Comparison of ENCODE assay signal across 2 cellular contexts in genomic region chr5:78779262-78779661, GRCh38.
TF ChIP-seq lines count a peak whose summit lies in the region.

No MANE protein-coding gene starts in this region.

TF ChIP-seq in IMR-90, 13 proteins besides CTCF, POLR2A, EP300 and RAD21:
- TF ChIP-seq CEBPB (IDR thresholded peaks at IDR 0.05; ENCODE audit: low read depth, low read length), result no peak
- TF ChIP-seq FOS (IDR thresholded peaks at IDR 0.05; ENCODE audit: low read depth, low read length), result no peak
- no peak for TF ChIP-seq BHLHE40 (IDR thresholded peaks at IDR 0.05; ENCODE audit: low read depth, low read length)
- no peak for TF ChIP-seq USF2 (IDR thresholded peaks at IDR 0.05; ENCODE audit: low read depth, low read length)
- TF ChIP-seq MAZ (IDR thresholded peaks at IDR 0.05; ENCODE audit: borderline replicate concordance, low read depth, low read length), result no peak
- TF ChIP-seq MAFK (IDR thresholded peaks at IDR 0.05; ENCODE audit: low read depth, low read length), result no peak
- no peak for TF ChIP-seq RFX5 (IDR thresholded peaks at IDR 0.05; ENCODE audit: low read depth, low read length)
- TF ChIP-seq RCOR1 (IDR thresholded peaks at IDR 0.05; ENCODE audit: insufficient replicate concordance, low read length), result no peak
- no peak for TF ChIP-seq MXI1 (IDR thresholded peaks at IDR 0.05; ENCODE audit: borderline replicate concordance, low read depth, low read length)
- TF ChIP-seq NFE2L2 (IDR thresholded peaks at IDR 0.05; ENCODE audit: low read depth, low read length), result no peak
- no peak for TF ChIP-seq ELK1 (IDR thresholded peaks at IDR 0.05; ENCODE audit: borderline replicate concordance, low read depth, low read length)
- no peak for TF ChIP-seq CHD1 (IDR thresholded peaks at IDR 0.05; ENCODE audit: low read depth, low read length)
- TF ChIP-seq SMC3 (IDR thresholded peaks at IDR 0.05; ENCODE audit: low read depth, low read length), result no peak

TF ChIP-seq in endothelial cell of umbilical vein, 7 proteins besides CTCF, POLR2A, EP300 and RAD21:
- TF ChIP-seq JUN (IDR thresholded peaks at IDR 0.05; ENCODE audit: borderline replicate concordance, insufficient read depth, insufficient read length, low read depth) (no peak), GATA2 (IDR thresholded peaks at IDR 0.05; ENCODE audit: insufficient read depth, insufficient read length, low read depth, low read length) (no peak), POLR2AphosphoS5 (IDR thresholded peaks at IDR 0.05; ENCODE audit: insufficient read depth, low read depth, low read length) (no peak), FOS (IDR thresholded peaks at IDR 0.05; ENCODE audit: borderline replicate concordance, insufficient read depth, low read length) (no peak), EZH2 (IDR thresholded peaks at IDR 0.05; ENCODE audit: borderline replicate concordance, low read depth, low read length, severe bottlenecking) (no peak), MAX (IDR thresholded peaks at IDR 0.05; ENCODE audit: insufficient read depth, insufficient read length) (no peak), MYC (IDR thresholded peaks at IDR 0.05; ENCODE audit: low read depth, low read length) (no peak)
